Comparison of ENCODE assay signal across 8 cellular contexts in genomic region chr18:34224423-34225217, GRCh38. TPM values are rescaled to one million over a fixed set of nuclear protein-coding genes. Genes with fewer than 3 reads are reported as not detected.
DNase-seq lines count a peak whose midpoint lies in the region; ATAC-seq, FAIRE-seq and TF ChIP-seq lines count a peak whose summit lies in the region.

Gene NOL4 (minus strand): TSS chr18:34224913. CDS start chr18:34223253, 1,660 bp downstream.

- H3K27me3 ChIP-seq in breast epithelium (peaks cover 0 to 46% of the 10 kb centered on the region in 2 donors), keratinocyte (ENCODE audit: control insufficient read depth, extremely low read depth, insufficient read depth, low read length) (peaks cover 36% of the 10 kb centered on the region), stomach smooth muscle (ENCODE audit: control insufficient read depth in 1 of 2, insufficient read depth in 2 of 2, low read length in 2 of 2) (peaks cover 19 to 41% of the 10 kb centered on the region in 2 donors)

- H3K4me1 ChIP-seq in breast epithelium: peaks cover 0 to 2% of the 10 kb centered on the region in 2 donors
- H3K4me1 ChIP-seq in keratinocyte (ENCODE audit: control insufficient read depth, extremely low read depth, insufficient read depth, low read length): peaks cover 3% of the 10 kb centered on the region
- peaks cover 21% of the 10 kb centered on the region for H3K4me1 ChIP-seq in stomach smooth muscle (ENCODE audit: control insufficient read depth, insufficient read depth, low read length)

- H3K4me3 ChIP-seq in breast epithelium (peak within 1 kb of the TSS; percentile 37 to 68 (median 54)), keratinocyte (ENCODE audit: control insufficient read depth in 2 of 3, extremely low read depth in 1 of 3, insufficient read depth in 2 of 3, low read depth in 1 of 3, low read length in 3 of 3) (peak within 1 kb of the TSS; percentile 27 to 48 (median 35)), stomach smooth muscle (ENCODE audit: low read length in 2 of 2) (peak within 1 kb of the TSS; percentile 76)

- H3K27ac ChIP-seq in breast epithelium (no peak within 1 kb of the TSS), keratinocyte (ENCODE audit: control insufficient read depth, insufficient read depth, low read length) (no peak within 1 kb of the TSS), stomach smooth muscle (ENCODE audit: low read length) (no peak within 1 kb of the TSS)

- intact Hi-C loops in breast epithelium (cut with DNase I; ENCODE audit: low total_unique reads): no loop called here

- peaks cover 40% of the 10 kb centered on the region for H3K27me3 Mint-ChIP-seq in stimulated activated naive CD8-positive, alpha-beta T cell treated with anti-CD3 and anti-CD28 coated beads, Interleukin-15, amount 100 ng/mL, for 72 hours

- H3K4me3 Mint-ChIP-seq in stimulated activated naive CD8-positive, alpha-beta T cell treated with anti-CD3 and anti-CD28 coated beads, Interleukin-15, amount 100 ng/mL, for 72 hours: no peak within 1 kb of the TSS

- H3K36me3 ChIP-seq in breast epithelium (no peaks in the 10 kb centered on the region), keratinocyte (ENCODE audit: control insufficient read depth in 2 of 2, extremely low read depth in 1 of 2, insufficient read depth in 2 of 2, low read length in 2 of 2) (no peaks in the 10 kb centered on the region), stomach smooth muscle (ENCODE audit: control insufficient read depth in 2 of 2, insufficient read depth in 2 of 2, low read length in 2 of 2) (no peaks in the 10 kb centered on the region)

- H3K4me2 ChIP-seq in keratinocyte (ENCODE audit: control insufficient read depth, extremely low read depth, insufficient read depth, low read depth, low read length): peak within 1 kb of the TSS; percentile 48

- no peaks in the 10 kb centered on the region for H3K9me1 ChIP-seq in keratinocyte (ENCODE audit: control insufficient read depth, extremely low read depth, insufficient read depth, low read length)

- H3K27ac Mint-ChIP-seq in stimulated activated naive CD8-positive, alpha-beta T cell treated with anti-CD3 and anti-CD28 coated beads, Interleukin-15, amount 100 ng/mL, for 72 hours: no peak within 1 kb of the TSS

- TF ChIP-seq CTCF in breast epithelium (IDR thresholded peaks at IDR 0.05) (no peak), keratinocyte (optimal IDR thresholded peaks at IDR 0.05 in 1 of 3, IDR thresholded peaks at IDR 0.05 in 1 of 3, conservative IDR thresholded peaks at IDR 0.05 in 1 of 3; ENCODE audit: extremely low read depth in 1 of 3, insufficient read depth in 2 of 3, low read length in 3 of 3) (peak; percentile 32 to 74 (median 71))

- dilution Hi-C loops in keratinocyte (cut with MboI; ENCODE audit: extremely low pct_ligation_motif_present, low sequenced_read_pairs): no loop called here

- H3K9ac ChIP-seq in keratinocyte (ENCODE audit: control insufficient read depth, extremely low read depth, insufficient read depth, low read length) (no peak within 1 kb of the TSS), stomach smooth muscle (ENCODE audit: low read length in 2 of 2) (peak within 1 kb of the TSS in 1 of 2 donors; percentile 31)

- DNase-seq in G401 (ENCODE audit: low spot score) (peak; percentile 97), NCI-H2081 treated with DMSO at 0.1 percent for 48 hours (lab: John Stamatoyannopoulos, UW) (peak; percentile 95), breast epithelium (ENCODE audit: low spot score in 2 of 2) (peak; percentile 53 to 58), keratinocyte (ENCODE audit: low read depth, low spot score) (no peak), 8988T (no peak)
- no peak for DNase-seq in stimulated activated naive CD8-positive, alpha-beta T cell treated with anti-CD3 and anti-CD28 coated beads, Interleukin-15, amount 100 ng/mL, for 72 hours

- no peaks in the 10 kb centered on the region for H3K9me3 ChIP-seq in breast epithelium
- H3K9me3 ChIP-seq in keratinocyte (ENCODE audit: control insufficient read depth, low read depth, low read length): no peaks in the 10 kb centered on the region
- H3K9me3 ChIP-seq in stomach smooth muscle (ENCODE audit: control insufficient read depth in 2 of 2, low read length in 2 of 2): peaks cover 0 to 2% of the 10 kb centered on the region in 2 donors

- peaks cover 0 to 7% of the 10 kb centered on the region in 2 donors for H3K9me3 Mint-ChIP-seq in stimulated activated naive CD8-positive, alpha-beta T cell treated with anti-CD3 and anti-CD28 coated beads, Interleukin-15, amount 100 ng/mL, for 72 hours

- H2AFZ ChIP-seq in keratinocyte (ENCODE audit: control insufficient read depth, low read length): peak within 1 kb of the TSS; percentile 73

- ATAC-seq in GM19023 (IDR thresholded peaks at IDR 0.05; ENCODE audit: unreplicated experiment): no peak
- no peak for ATAC-seq in stimulated activated naive CD8-positive, alpha-beta T cell treated with anti-CD3 and anti-CD28 coated beads, Interleukin-15, amount 100 ng/mL, for 72 hours

- TF ChIP-seq POLR2A in breast epithelium (IDR thresholded peaks at IDR 0.05): no peak

- H4K20me1 ChIP-seq in keratinocyte (ENCODE audit: control insufficient read depth, extremely low read depth, insufficient read depth, low read length): no peaks in the 10 kb centered on the region

- no peaks in the 10 kb centered on the region for H3K79me2 ChIP-seq in keratinocyte (ENCODE audit: control insufficient read depth, insufficient read depth, low read length)

- peaks cover 15% of the 10 kb centered on the region for H3K4me1 Mint-ChIP-seq in stimulated activated naive CD8-positive, alpha-beta T cell treated with anti-CD3 and anti-CD28 coated beads, Interleukin-15, amount 100 ng/mL, for 72 hours

- in situ Hi-C loops in G401 (cut with HindIII; ENCODE audit: low sequenced_read_pairs): no loop called here

- no peak for FAIRE-seq in keratinocyte (lab: Jason Lieb, UNC)

RNA-seq across cellular contexts. Expression of gene NOL4, which starts in this region (rescaled TPM):
- total RNA-seq in G401 (2014; rRNA removed; shearing (Covaris generic)): not detected in 2 replicates
- under 1 TPM in 1 of 3 donors, not detected in 2; under 0.01 TPM for total RNA-seq in breast epithelium
- not detected in 3 replicates for polyA plus RNA-seq in keratinocyte
- not detected for polyA plus RNA-seq in keratinocyte (2011; ENCODE audit: low read depth)
- polyA plus RNA-seq in keratinocyte (2011; cell fraction: cytosol; rRNA removed): 0.04 TPM in 1 of 2 replicates, not detected in the other
- not detected in 2 replicates for polyA plus RNA-seq in keratinocyte (2011; cell fraction: nucleus; rRNA removed)
- not detected in 2 replicates for polyA plus RNA-seq in keratinocyte (2012; ENCODE audit: low replicate concordance)
- polyA minus RNA-seq in keratinocyte: not detected in 3 replicates
- not detected for polyA minus RNA-seq in keratinocyte (2011; cell fraction: cytosol; rRNA and poly(A)+ RNA removed)
- not detected in 2 replicates for polyA minus RNA-seq in keratinocyte (2011; cell fraction: nucleus; rRNA and poly(A)+ RNA removed)

Comparison
In these comparisons a context has a peak if more than half of its experiments do, and no peak if none do; other contexts are left out.
1. Peak in DNase-seq in G401; RNA of the gene not detected or under 1 TPM.
2. Peak in DNase-seq and H3K4me3 ChIP-seq in breast epithelium; RNA of the gene not detected or under 1 TPM.
3. CTCF ChIP-seq: peak in keratinocyte (3 of 3); none in breast epithelium (0 of 3).
4. Peak in every context shown above with its lines, with median percentiles within 50 percentile points of each other: H3K4me3 ChIP-seq.